8 cellular contexts compared by ENCODE assay signal in the genomic region with DNA sequence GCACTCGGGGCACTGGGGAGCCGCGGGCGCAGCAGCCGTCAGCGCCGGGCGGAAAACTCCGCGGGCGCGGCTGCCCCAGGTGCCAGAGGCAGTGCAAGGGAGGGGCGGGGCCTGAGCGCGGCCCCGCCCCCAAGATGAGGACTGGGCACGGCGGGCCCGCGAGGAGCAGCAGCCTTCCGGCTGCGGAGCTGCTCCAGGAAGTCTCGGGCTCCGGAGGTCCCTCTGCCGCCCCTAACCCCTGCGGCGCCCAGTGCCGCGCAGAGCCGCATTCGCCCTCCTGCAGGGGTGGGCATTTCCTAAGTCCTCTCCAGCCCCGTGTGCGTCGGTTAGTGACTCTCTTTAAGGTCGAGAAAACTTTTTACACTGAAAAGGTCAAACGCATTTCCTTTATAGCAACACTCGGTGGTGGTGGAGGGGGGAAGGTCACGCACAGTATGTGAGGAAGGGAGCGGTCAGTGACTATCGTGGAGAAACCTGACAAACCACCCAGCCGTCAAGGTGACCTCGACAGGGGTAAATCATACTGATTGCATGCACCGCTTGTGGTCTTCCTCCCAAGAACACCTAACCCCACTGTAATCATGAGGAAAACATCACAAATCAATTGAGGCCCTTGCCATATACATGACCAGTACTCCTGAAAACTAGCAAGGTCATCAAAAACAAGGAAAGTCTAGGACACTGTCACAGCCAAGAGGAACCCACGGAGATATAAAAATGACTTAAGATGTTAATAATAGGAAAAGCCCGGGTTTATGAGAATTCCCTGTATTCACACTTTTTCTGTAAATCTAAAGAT. TPM values are rescaled to one million over a fixed set of nuclear protein-coding genes. Genes with fewer than 3 reads are reported as not detected.
A peak's percentile ranks its signal among the peaks of the same experiment; 100 is the strongest.
DNase-seq lines count a peak whose midpoint lies in the region; ATAC-seq and TF ChIP-seq lines count a peak whose summit lies in the region.

A gene (minus strand): TSS at position 60 of the 799 bp plus-strand sequence. CDS start 32,676 bp downstream, outside the sequence.

- no peak for TF ChIP-seq CTCF in BJ (IDR thresholded peaks at IDR 0.05; ENCODE audit: insufficient read depth, low read depth, low read length)

- TF ChIP-seq POLR2A in GM19099 (IDR thresholded peaks at IDR 0.05; ENCODE audit: extremely low read depth, insufficient read length, low read depth) = peak; percentile 95

- POLR2A ChIA-PET in BJ (lab: Charles Lee) = no interaction called here

- CTCF ChIA-PET in BJ (lab: Yijun Ruan, JAX) = interaction anchor here (1.0 kb wide), 1 partner anchor 62 kb away, joined by 3 read pairs; no protein-coding TSS in a partner anchor

- peaks cover 11% of the 10 kb centered on the region for H3K36me3 Mint-ChIP-seq in memory B cell

- 0 out of 2 replicates have a peak, but pooled peaks cover 1% of the 10 kb centered on the region for H3K36me3 ChIP-seq in BJ (ENCODE audit: control insufficient read depth, insufficient read depth, low read length)

- H3K4me3 Mint-ChIP-seq in memory B cell = peak within 1 kb of the TSS; percentile 97

- H3K27ac Mint-ChIP-seq in memory B cell = peak within 1 kb of the TSS; percentile 68

- no peaks in the 10 kb centered on the region for H3K27me3 ChIP-seq in BJ (ENCODE audit: control insufficient read depth, insufficient read depth, low read length)

- peaks cover 42% of the 10 kb centered on the region for H3K4me1 Mint-ChIP-seq in memory B cell

- peak within 1 kb of the TSS; percentile 87 for H3K4me3 ChIP-seq in BJ (ENCODE audit: low read depth, low read length)

- DNase-seq in BJ (ENCODE audit: low read depth) = no peak
- peak; percentile 41 for DNase-seq in NCI-H748 treated with DMSO at 0.1 percent for 48 hours (lab: John Stamatoyannopoulos, UW)
- peak; percentile 83 to 85 for DNase-seq in activated CD4-positive, alpha-beta T cell treated with anti-CD3 and anti-CD28 coated beads, Interleukin-2, amount 50 U/mL, for 48 hours
- peak; percentile 78 for DNase-seq in effector CD4-positive, alpha-beta T cell
- DNase-seq in memory B cell (ENCODE audit: low spot score in 2 of 2) = peak; percentile 74 to 76
- DNase-seq in stimulated activated CD8-positive, alpha-beta memory T cell treated with anti-CD3 and anti-CD28 coated beads, Interleukin-15, amount 100 ng/mL, for 1 hour (ENCODE audit: low read depth) = peak; percentile 66

- H3K27me3 Mint-ChIP-seq in memory B cell = no peaks in the 10 kb centered on the region

- H3K9me3 Mint-ChIP-seq in memory B cell = no peaks in the 10 kb centered on the region

- ATAC-seq in HG03354 (IDR thresholded peaks at IDR 0.05; ENCODE audit: poor library complexity, severe bottlenecking, unreplicated experiment) (peak; percentile 86), memory B cell (ENCODE audit: low read depth) (peak; percentile 84)

RNA-seq across cellular contexts. Expression of the gene that starts here (rescaled TPM):
- polyA plus RNA-seq in BJ (2011; rRNA removed) = 210 and 239 TPM in 2 replicates
- polyA minus RNA-seq in BJ (2011; rRNA and poly(A)+ RNA removed) = 122 and 139 TPM in 2 replicates
